In genomic region chr1:165443539-165444289, GRCh38 we compare ENCODE assay signal across 1 cellular context.
TF ChIP-seq lines count a peak whose summit lies in the region.

No MANE protein-coding gene starts in this region.

TF ChIP-seq in HepG2, 621 proteins besides CTCF, POLR2A, EP300 and RAD21 (continued from another document):
- TF ChIP-seq RERE (CRISPR knock-in tag; IDR thresholded peaks at IDR 0.05; ENCODE audit: low read depth), result no peak
- TF ChIP-seq HDAC2 (CRISPR knock-in tag; IDR thresholded peaks at IDR 0.05), result no peak
- no peak for TF ChIP-seq ETS1 (CRISPR knock-in tag; IDR thresholded peaks at IDR 0.05)
- TF ChIP-seq ZNF766 (CRISPR knock-in tag; IDR thresholded peaks at IDR 0.05; ENCODE audit: borderline replicate concordance), result no peak
- no peak for TF ChIP-seq ZNF510 (CRISPR knock-in tag; IDR thresholded peaks at IDR 0.05; ENCODE audit: low read depth)
- TF ChIP-seq ZNF839 (CRISPR knock-in tag; IDR thresholded peaks at IDR 0.05; ENCODE audit: borderline replicate concordance), result no peak
- TF ChIP-seq TSC22D2 (CRISPR knock-in tag; IDR thresholded peaks at IDR 0.05; ENCODE audit: borderline replicate concordance), result no peak
- no peak for TF ChIP-seq E2F5 (CRISPR knock-in tag; conservative IDR thresholded peaks at IDR 0.05)
- TF ChIP-seq FOXC1 (CRISPR knock-in tag; IDR thresholded peaks at IDR 0.05; ENCODE audit: borderline replicate concordance), result no peak
- TF ChIP-seq SMAD1 (CRISPR knock-in tag; IDR thresholded peaks at IDR 0.05; ENCODE audit: borderline replicate concordance, low read depth), result no peak
